28 cellular contexts compared by ENCODE assay signal in genomic region chr10:108141064-108141463, GRCh38.
"Had no signal": no experiment of that assay in that cellular context is flagged by ENCODE, and none has a peak within 500 bp of the region (broad histone marks: within the 10 kb centered on the region; RNA-seq: fewer than 3 reads in every experiment).

No MANE protein-coding gene starts in this region.

- H3K9me3 ChIP-seq: colonic mucosa, esophagus muscularis mucosa, gastrocnemius medialis had no signal

- H3K27ac ChIP-seq: colonic mucosa, coronary artery, dorsolateral prefrontal cortex, epithelial cell of prostate, esophagus muscularis mucosa, esophagus squamous epithelium, foreskin keratinocyte, gastrocnemius medialis, gastroesophageal sphincter, heart left ventricle, heart right ventricle had no signal

- H3K4me3 ChIP-seq: colonic mucosa, coronary artery, dorsolateral prefrontal cortex, esophagus muscularis mucosa, esophagus squamous epithelium, gastrocnemius medialis, gastroesophageal sphincter, heart left ventricle, heart right ventricle had no signal

- H3K27me3 ChIP-seq: colonic mucosa, dorsolateral prefrontal cortex, esophagus muscularis mucosa, esophagus squamous epithelium, foreskin keratinocyte, gastrocnemius medialis, gastroesophageal sphincter, heart left ventricle, heart right ventricle had no signal

- DNase-seq: colonic mucosa; cortex of kidney; dermis blood vessel endothelial cell; dorsolateral prefrontal cortex; effector CD4-positive, alpha-beta T cell; effector CD8-positive, alpha-beta T cell; effector memory CD4-positive, alpha-beta T cell; effector memory CD8-positive, alpha-beta T cell; endodermal cell; erythroblast; esophagus squamous epithelium; foreskin fibroblast; foreskin keratinocyte; foreskin melanocyte; gastrocnemius medialis; glutamatergic neuron; head of caudate nucleus; heart left ventricle; heart right ventricle had no signal

- ATAC-seq: effector memory CD8-positive, alpha-beta T cell; esophagus mucosa; foreskin keratinocyte; gastrocnemius medialis; gastroesophageal sphincter; heart left ventricle; heart right ventricle had no signal

- FAIRE-seq: colon, endometrium, endothelial cell of umbilical vein, frontal cortex had no signal

- H3K36me3 ChIP-seq: colonic mucosa, esophagus muscularis mucosa, esophagus squamous epithelium, gastrocnemius medialis, gastroesophageal sphincter, heart left ventricle, heart right ventricle had no signal

- H3K4me1 ChIP-seq: colonic mucosa, esophagus muscularis mucosa, esophagus squamous epithelium, foreskin keratinocyte, gastrocnemius medialis, gastroesophageal sphincter, heart left ventricle, heart right ventricle had no signal
